ENCODE assay signal across 19 cellular contexts in the genomic region with DNA sequence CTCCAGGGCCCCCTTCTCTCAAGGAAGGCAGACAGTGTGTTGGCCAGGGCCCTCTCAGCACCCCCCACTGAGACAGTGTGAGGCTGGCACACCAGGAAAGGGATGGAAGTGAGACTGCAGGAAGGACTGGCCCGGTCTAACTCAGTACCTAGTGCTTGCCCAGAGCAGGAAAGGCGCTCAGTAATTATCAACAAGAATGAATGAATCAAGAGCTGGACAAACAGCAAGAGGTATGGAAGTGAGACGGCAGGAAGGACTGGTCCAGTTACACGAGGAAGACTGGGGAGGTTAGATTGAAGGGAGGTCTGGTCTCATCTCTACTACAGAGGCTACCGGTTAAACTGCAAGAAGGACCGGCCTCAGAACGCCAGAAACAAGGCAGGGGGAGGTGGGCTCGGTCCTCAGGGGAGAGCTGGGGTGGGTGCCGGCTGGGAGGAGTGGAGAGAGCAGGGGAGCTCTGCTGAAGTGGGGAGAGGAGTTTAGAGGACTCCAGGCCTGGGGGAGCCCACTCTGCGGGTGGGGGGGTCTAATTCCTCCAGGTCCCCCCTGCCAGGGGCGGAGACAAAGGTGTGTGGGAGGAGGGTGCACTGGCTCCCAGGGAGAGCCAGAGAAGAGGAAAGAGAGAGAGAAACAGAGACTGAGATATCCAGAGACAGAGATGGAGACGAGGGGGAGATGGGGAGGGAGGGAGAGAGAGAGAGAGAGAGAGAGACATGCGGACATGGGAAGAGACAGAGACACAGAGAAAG. TPM values are rescaled to one million over a fixed set of nuclear protein-coding genes. Genes with fewer than 3 reads are reported as not detected.
DNase-seq lines count a peak whose midpoint lies in the region; FAIRE-seq and TF ChIP-seq lines count a peak whose summit lies in the region.
"Had no signal": no experiment of that assay in that cellular context is flagged by ENCODE, and none has a peak within 500 bp of the region (broad histone marks: within the 10 kb centered on the region; RNA-seq: fewer than 3 reads in every experiment).

No MANE protein-coding gene starts in this region.

- H3K4me1 ChIP-seq in ES-I3 (ENCODE audit: insufficient read depth, low read length) (peaks cover 12% of the 10 kb centered on the region; the same call in 1 of the 2 replicates), esophagus muscularis mucosa (peaks cover 7 to 47% (median 41%) of the 10 kb centered on the region in 4 donors), neuronal stem cell (ENCODE audit: control insufficient read depth in 2 of 2, insufficient read depth in 1 of 2, low read depth in 1 of 2, low read length in 2 of 2) (peaks cover 9 to 30% of the 10 kb centered on the region in 2 donors), kidney (ENCODE audit: control insufficient read depth in 1 of 2, insufficient read depth in 1 of 2, low read depth in 1 of 2, low read length in 2 of 2) (no peaks in the 10 kb centered on the region)

- H2BK15ac ChIP-seq in neuronal stem cell (ENCODE audit: low read length) = peak overlapping the region; percentile 97

- H3K4me3 ChIP-seq in esophagus muscularis mucosa (peak overlapping the region; percentile 50 to 60 (median 52)), neuronal stem cell (ENCODE audit: low read length in 2 of 2) (peak overlapping the region in 1 of 2 donors; percentile 81), kidney (ENCODE audit: low read length in 2 of 2) (no peak overlapping the region)

- H3K4me2 ChIP-seq in neuronal stem cell (ENCODE audit: insufficient read depth, low read length, poor library complexity, severe bottlenecking) = peak overlapping the region; percentile 80

- DNase-seq in NCI-H69 (lab: John Stamatoyannopoulos, UW) = peak; percentile 45
- DNase-seq in esophagus muscularis mucosa (ENCODE audit: extremely low spot score) = no peak
- DNase-seq in neuronal stem cell (ENCODE audit: low spot score) = no peak
- no peak for DNase-seq in kidney
- DNase-seq in NCI-H2196 (lab: John Stamatoyannopoulos, UW; ENCODE audit: unreplicated experiment) = no peak
- DNase-seq in MV-4-11 (lab: John Stamatoyannopoulos, UW) = no peak
- DNase-seq: activated CD8-positive, alpha-beta memory T cell treated with anti-CD3 and anti-CD28 coated beads for 24 hours; brain microvascular endothelial cell; effector CD4-positive, alpha-beta T cell; NCI-H1417 treated with DMSO at 0.1 percent for 48 hours; NCI-H446; PC-3; stomach had no signal

- peak overlapping the region; percentile 66 for H2BK5ac ChIP-seq in neuronal stem cell (ENCODE audit: low read length)

- no peak overlapping the region for H3K23ac ChIP-seq in neuronal stem cell (ENCODE audit: low read depth, low read length, poor library complexity)

- peak overlapping the region; percentile 84 for H3K18ac ChIP-seq in neuronal stem cell (ENCODE audit: low read length)

- H2BK12ac ChIP-seq in neuronal stem cell (ENCODE audit: low read length) = no peak overlapping the region

- no peak overlapping the region for H2BK120ac ChIP-seq in neuronal stem cell (ENCODE audit: low read depth, low read length)

- no peak for TF ChIP-seq EP300 in esophagus muscularis mucosa (IDR thresholded peaks at IDR 0.05)

- H3K4ac ChIP-seq in neuronal stem cell (ENCODE audit: low read length) = no peak overlapping the region

- peak overlapping the region; percentile 81; the same call in 1 of the 2 replicates for H3K9ac ChIP-seq in ES-I3 (ENCODE audit: low read depth, low read length)
- H3K9ac ChIP-seq in neuronal stem cell (ENCODE audit: low read depth, low read length, poor library complexity) = peak overlapping the region; percentile 50
- no peak overlapping the region for H3K9ac ChIP-seq in kidney (ENCODE audit: low read length in 2 of 2)

- H3K14ac ChIP-seq in neuronal stem cell (ENCODE audit: low read length) = peak overlapping the region; percentile 31

- peak overlapping the region; percentile 93 for H2AK5ac ChIP-seq in neuronal stem cell (ENCODE audit: low read depth, low read length)

- no peaks in the 10 kb centered on the region for H3K9me3 ChIP-seq in ES-I3 (ENCODE audit: control insufficient read depth, insufficient read depth, low read length)
- H3K9me3 ChIP-seq in esophagus muscularis mucosa = no peaks in the 10 kb centered on the region
- H3K9me3 ChIP-seq in neuronal stem cell (replicated peaks in 1 of 2; ENCODE audit: control insufficient read depth in 2 of 2, insufficient read depth in 1 of 2, low read depth in 1 of 2, low read length in 2 of 2) = no peaks in the 10 kb centered on the region
- H3K9me3 ChIP-seq in kidney (ENCODE audit: control insufficient read depth in 1 of 2, low read length in 2 of 2) = no peaks in the 10 kb centered on the region
- H3K9me3 ChIP-seq: pancreas, stomach had no signal

- TF ChIP-seq CTCF in esophagus muscularis mucosa (IDR thresholded peaks at IDR 0.05) (no peak), kidney (IDR thresholded peaks at IDR 0.05; ENCODE audit: borderline replicate concordance, extremely low read depth, insufficient read depth) (no peak)

- H3K27ac ChIP-seq in esophagus muscularis mucosa (replicated peaks in 1 of 4) = peak overlapping the region in 3 of 4 donors; percentile 67 to 77 (median 75)
- H3K27ac ChIP-seq in neuronal stem cell (replicated peaks; ENCODE audit: low read length) = no peak overlapping the region
- H3K27ac ChIP-seq in kidney (ENCODE audit: low read depth in 2 of 2, low read length in 2 of 2) = no peak overlapping the region
- H3K27ac ChIP-seq: brain microvascular endothelial cell, pancreas, SK-N-MC had no signal

- no peak overlapping the region for H4K91ac ChIP-seq in neuronal stem cell (ENCODE audit: low read depth, low read length, poor library complexity)

- no peak overlapping the region for H4K8ac ChIP-seq in neuronal stem cell (ENCODE audit: low read depth, low read length)

- WGBS in esophagus muscularis mucosa = 24% methylated on average over 13 of the region's 13 CpGs
- no CpG with 5 or more reads among the region's 13 CpGs for WGBS in neuronal stem cell (ENCODE audit: extremely low coverage in 2 of 2, insufficient read length in 2 of 2, insufficient replicate concordance in 1 of 2), 2 donors

- no peaks in the 10 kb centered on the region; the same call in 1 of the 2 replicates for H3K36me3 ChIP-seq in ES-I3 (ENCODE audit: insufficient read depth, low read length)
- H3K36me3 ChIP-seq in esophagus muscularis mucosa = peaks cover 0 to 4% (median 2%) of the 10 kb centered on the region in 4 donors
- H3K36me3 ChIP-seq in neuronal stem cell (replicated peaks in 1 of 2; ENCODE audit: control insufficient read depth in 2 of 2, insufficient read depth in 2 of 2, low read length in 2 of 2) = no peaks in the 10 kb centered on the region
- H3K36me3 ChIP-seq in kidney (ENCODE audit: control insufficient read depth in 1 of 2, insufficient read depth in 2 of 2, low read length in 2 of 2) = no peaks in the 10 kb centered on the region
- H3K36me3 ChIP-seq: brain microvascular endothelial cell, pancreas had no signal

- H2AFZ ChIP-seq in neuronal stem cell (ENCODE audit: low read length) = no peak overlapping the region

- H3K27me3 ChIP-seq in esophagus muscularis mucosa = peaks cover 0 to 43% (median 5%) of the 10 kb centered on the region in 4 donors
- peaks cover 0 to 25% (median 3%) of the 10 kb centered on the region in 3 experiments for H3K27me3 ChIP-seq in neuronal stem cell (ENCODE audit: control insufficient read depth in 3 of 3, insufficient read depth in 3 of 3, low read depth in 1 of 3, low read length in 3 of 3)
- H3K27me3 ChIP-seq: pancreas had no signal

- peaks cover 1% of the 10 kb centered on the region for H3K79me1 ChIP-seq in neuronal stem cell (ENCODE audit: low read depth, low read length)

- intact Hi-C loops in esophagus muscularis mucosa (cut with DNase I) = no loop called here
- intact Hi-C loops in kidney (cut with DNase I) = no loop called here

- no peak for TF ChIP-seq POLR2A in esophagus muscularis mucosa (IDR thresholded peaks at IDR 0.05; ENCODE audit: low read depth)

- FAIRE-seq in kidney (lab: Jason Lieb, UNC) = no peak
- FAIRE-seq: pancreas had no signal

RNA-seq across cellular contexts. Expression of a gene that starts 1.1 kb away (rescaled TPM):
- total RNA-seq in esophagus muscularis mucosa (10 to 100 TPM in 2 of 4 donors, 1 to 10 TPM in 2; 6.2 to 18.7 (median 10.4) TPM), kidney (0.94 TPM)
- 4.7 TPM for polyA plus RNA-seq in neuronal stem cell (2013, experiment 1 of 2)
- 5.5 TPM for polyA plus RNA-seq in neuronal stem cell (2013, experiment 2 of 2)
- polyA plus RNA-seq in kidney (ENCODE audit: insufficient read depth, low read depth, low replicate concordance) = not detected
- total RNA-seq: fibroblast of villous mesenchyme, lung microvascular endothelial cell had no signal
- polyA plus RNA-seq: CD14-positive monocyte had no signal

RNA-seq across cellular contexts. Expression of a gene that starts 13.4 kb away (rescaled TPM):
- total RNA-seq in esophagus muscularis mucosa = 1 to 10 TPM; 2.3 to 9.4 (median 5.2) TPM
- polyA plus RNA-seq in neuronal stem cell (2013, experiment 1 of 2) = 17.3 TPM
- 17.4 TPM for polyA plus RNA-seq in neuronal stem cell (2013, experiment 2 of 2)
- total RNA-seq in kidney = 7.4 TPM
- 25.5 TPM for polyA plus RNA-seq in kidney (ENCODE audit: insufficient read depth, low read depth, low replicate concordance)

RNA-seq across cellular contexts. Expression of a gene that starts 44.2 kb away (rescaled TPM):
- total RNA-seq in esophagus muscularis mucosa (100 to 1,000 TPM; 109 to 164 (median 148) TPM), kidney (136 TPM)
- polyA plus RNA-seq in neuronal stem cell (2013, experiment 1 of 2) = 50.2 TPM
- polyA plus RNA-seq in neuronal stem cell (2013, experiment 2 of 2) = 49.4 TPM
- polyA plus RNA-seq in kidney (ENCODE audit: insufficient read depth, low read depth, low replicate concordance) = 213 TPM

RNA-seq across cellular contexts. Expression of a gene that starts 51.3 kb away (rescaled TPM):
- 10 to 100 TPM; 22.8 to 33.2 (median 30.7) TPM for total RNA-seq in esophagus muscularis mucosa
- polyA plus RNA-seq in neuronal stem cell (2013, experiment 1 of 2) = 110 TPM
- polyA plus RNA-seq in neuronal stem cell (2013, experiment 2 of 2) = 102 TPM
- total RNA-seq in kidney = 7.6 TPM
- polyA plus RNA-seq in kidney (ENCODE audit: insufficient read depth, low read depth, low replicate concordance) = 3.8 TPM
- polyA plus RNA-seq: CD14-positive monocyte had no signal

Comparison
In these comparisons a context has a peak if more than half of its experiments do, and no peak if none do; other contexts are left out.
1. H3K9ac ChIP-seq: peak in ES-I3 (single experiment) and neuronal stem cell (single experiment); none in kidney (0 of 2).
2. H3K27ac ChIP-seq: peak in esophagus muscularis mucosa (3 of 4); none in neuronal stem cell (single experiment) and kidney (0 of 2).
3. H3K4me3 ChIP-seq: peak in esophagus muscularis mucosa (4 of 4); none in kidney (0 of 2).